21 cellular contexts compared by ENCODE assay signal in the genomic region with DNA sequence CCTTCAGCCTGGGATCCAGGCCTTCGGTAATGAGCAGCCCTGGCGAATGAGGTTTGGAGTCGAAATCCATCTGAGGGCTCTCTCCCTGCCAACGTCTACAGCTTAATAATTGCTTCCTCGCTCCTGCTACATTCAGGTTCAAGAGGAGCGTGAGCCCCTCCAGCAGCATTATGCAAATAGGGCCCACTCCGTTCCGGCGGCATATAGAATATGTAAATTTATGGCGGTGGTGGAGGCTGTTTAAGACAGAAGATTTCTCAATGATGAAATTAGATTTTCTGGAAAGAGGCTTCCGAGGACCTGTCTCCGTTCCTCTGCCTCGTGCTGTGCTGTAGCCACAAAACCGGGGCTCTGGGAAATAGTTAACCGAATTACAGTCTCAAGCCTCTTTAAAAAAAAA.
A peak's percentile ranks its signal among the peaks of the same experiment; 100 is the strongest.
DNase-seq lines count a peak whose midpoint lies in the region; ATAC-seq, FAIRE-seq and TF ChIP-seq lines count a peak whose summit lies in the region.
"Had no signal": no experiment of that assay in that cellular context is flagged by ENCODE, and none has a peak within 500 bp of the region (broad histone marks: within the 10 kb centered on the region; RNA-seq: fewer than 3 reads in every experiment).

No MANE protein-coding gene starts in this region.

- peak; percentile 47 for TF ChIP-seq RAD21 in neural cell (conservative IDR thresholded peaks at IDR 0.05)

- peak overlapping the region; percentile 2 for H3K4me2 ChIP-seq in neural cell (ENCODE audit: low read length)
- H3K4me2 ChIP-seq: BLaER1 had no signal

- no peak for FAIRE-seq in small intestine (lab: Jason Lieb, UNC)
- FAIRE-seq: G401.6, GM12878, GM19239 had no signal

- peak overlapping the region; percentile 50 for H3K4me3 ChIP-seq in SK-N-MC
- peak overlapping the region; percentile 45 for H3K4me3 ChIP-seq in neural cell (ENCODE audit: low read length)
- H3K4me3 ChIP-seq in small intestine (ENCODE audit: low read depth in 1 of 2, low read length in 2 of 2) = no peak overlapping the region
- H3K4me3 ChIP-seq: BLaER1, GM12878 had no signal

- H3K9ac ChIP-seq in SK-N-MC (ENCODE audit: insufficient read length) = no peak overlapping the region
- H3K9ac ChIP-seq in neural cell (ENCODE audit: low read length) = peak overlapping the region; percentile 70
- H3K9ac ChIP-seq: BLaER1 had no signal

- peak; percentile 12 for TF ChIP-seq CTCF in neural cell (IDR thresholded peaks at IDR 0.05; ENCODE audit: poor library complexity, severe bottlenecking)

- H3K4me1 ChIP-seq in small intestine (ENCODE audit: control insufficient read depth in 2 of 2, insufficient read depth in 1 of 2, low read depth in 1 of 2, low read length in 1 of 2) = no peaks in the 10 kb centered on the region
- H3K4me1 ChIP-seq: Caco-2 had no signal

- WGBS in small intestine, 3 donors = 78 to 83% (median 81%) methylated on average over 15 of the region's 15 CpGs

- ATAC-seq in HG03520 (IDR thresholded peaks at IDR 0.05; ENCODE audit: unreplicated experiment) = no peak
- no peak for ATAC-seq in GM19395 (IDR thresholded peaks at IDR 0.05; ENCODE audit: unreplicated experiment)
- ATAC-seq: CD8-positive, alpha-beta T cell; GM12878 had no signal

- no peak for TF ChIP-seq EP300 in neural cell (conservative IDR thresholded peaks at IDR 0.05; ENCODE audit: poor library complexity, severe bottlenecking)

- no peaks in the 10 kb centered on the region for H4K20me1 ChIP-seq in neural cell (ENCODE audit: insufficient read depth)
- H4K20me1 ChIP-seq: BLaER1 had no signal

- H3K27me3 ChIP-seq in neural cell (ENCODE audit: insufficient read depth, low read depth, low read length) (no peaks in the 10 kb centered on the region), small intestine (ENCODE audit: control insufficient read depth in 2 of 2, insufficient read depth in 2 of 2, low read length in 2 of 2) (no peaks in the 10 kb centered on the region)
- H3K27me3 ChIP-seq: BLaER1 had no signal

- DNase-seq in NCI-H1048 (lab: John Stamatoyannopoulos, UW) (peak; percentile 80), SK-N-MC (ENCODE audit: low read depth, low spot score) (peak; percentile 78), putamen (ENCODE audit: low spot score) (peak; percentile 50), small intestine (no peak)
- no peak for DNase-seq in stimulated activated naive CD4-positive, alpha-beta T cell treated with Interleukin-2 at 50 U/mL for 16 hours (lab: John Stamatoyannopoulos, UW)
- DNase-seq: Caco-2; CD4-positive, CD25-positive, alpha-beta regulatory T cell; CD8-positive, alpha-beta T cell; DMS153; DND-41; GOT3; H7; HCEC 1CT had no signal

- peak overlapping the region; percentile 19 for H2AFZ ChIP-seq in neural cell (ENCODE audit: low read depth, low read length)

- H3K36me3 ChIP-seq in SK-N-MC (ENCODE audit: insufficient read depth, low read length) (no peaks in the 10 kb centered on the region), neural cell (ENCODE audit: insufficient read depth, low read length) (no peaks in the 10 kb centered on the region), small intestine (ENCODE audit: control insufficient read depth in 2 of 2, insufficient read depth in 2 of 2, low read length in 2 of 2) (no peaks in the 10 kb centered on the region)
- H3K36me3 ChIP-seq: BLaER1 had no signal

- no peaks in the 10 kb centered on the region for H3F3A ChIP-seq in neural cell (ENCODE audit: insufficient read depth, low read length, poor library complexity, severe bottlenecking)

- H3K9me2 ChIP-seq in neural cell (ENCODE audit: insufficient read depth, low read length) = no peaks in the 10 kb centered on the region

- H3K27ac ChIP-seq in SK-N-MC (no peak overlapping the region), neural cell (ENCODE audit: low read length) (peak overlapping the region; percentile 97), small intestine (ENCODE audit: low read depth in 1 of 2, low read length in 1 of 2) (no peak overlapping the region)
- H3K27ac ChIP-seq: BLaER1, C4-2B had no signal

- no peaks in the 10 kb centered on the region for H3K79me2 ChIP-seq in neural cell (replicated peaks; ENCODE audit: insufficient read depth, low read length)

- H3K9me3 ChIP-seq in SK-N-MC (ENCODE audit: low read depth, low read length) (no peaks in the 10 kb centered on the region), neural cell (ENCODE audit: low read length) (no peaks in the 10 kb centered on the region), small intestine (ENCODE audit: control insufficient read depth, low read depth) (no peaks in the 10 kb centered on the region)
- H3K9me3 ChIP-seq: BLaER1, Caco-2 had no signal

TF ChIP-seq in neural cell, 6 proteins besides CTCF, POLR2A, EP300 and RAD21:
- TF ChIP-seq POLR2AphosphoS5 (IDR thresholded peaks at IDR 0.05) = peak; percentile 31
- no peak for TF ChIP-seq TAF1 (IDR thresholded peaks at IDR 0.05; ENCODE audit: low read depth)
- no peak for TF ChIP-seq MXI1 (conservative IDR thresholded peaks at IDR 0.05; ENCODE audit: poor library complexity, severe bottlenecking)
- TF ChIP-seq EZH2 (IDR thresholded peaks at IDR 0.05; ENCODE audit: borderline replicate concordance, insufficient read depth, low read length, poor library complexity, severe bottlenecking) = no peak

Comparison
In these comparisons a context has a peak if more than half of its experiments do, and no peak if none do; other contexts are left out.
1. DNase-seq: peak in NCI-H1048 (single experiment), SK-N-MC (single experiment) and putamen (single experiment); none in small intestine (single experiment) and stimulated activated naive CD4-positive, alpha-beta T cell treated with Interleukin-2 at 50 U/mL for 16 hours (single experiment).
2. H3K4me3 ChIP-seq: peak in SK-N-MC (single experiment) and neural cell (single experiment); none in small intestine (0 of 2).